Comparison of ENCODE assay signal across 8 cellular contexts in the genomic region with DNA sequence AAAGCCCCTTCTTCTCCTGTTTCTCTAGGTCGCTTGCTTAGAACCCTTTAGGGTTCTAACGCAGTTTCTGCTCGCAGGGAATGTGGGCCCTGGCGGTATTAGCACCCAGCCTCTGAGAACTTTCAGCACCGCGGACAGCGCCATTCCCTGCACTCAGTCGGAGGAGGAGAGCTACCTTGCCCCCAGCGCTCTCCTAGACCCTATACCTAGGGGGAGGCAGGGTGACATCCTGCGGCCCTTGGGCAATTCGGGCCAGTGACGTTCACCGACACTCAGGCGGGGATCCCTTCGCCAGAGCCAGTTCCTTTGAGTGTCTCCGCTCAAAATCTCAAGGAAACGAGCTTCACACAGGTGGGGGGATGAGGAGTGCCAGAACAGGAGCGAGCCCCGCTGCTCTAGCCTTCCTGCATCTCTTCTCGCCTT.
A peak's percentile ranks its signal among the peaks of the same experiment; 100 is the strongest.
DNase-seq lines count a peak whose midpoint lies in the region; ATAC-seq, FAIRE-seq and TF ChIP-seq lines count a peak whose summit lies in the region.

No MANE protein-coding gene starts in this region.

- H3K4me1 ChIP-seq in HEK293 (ENCODE audit: control insufficient read depth, insufficient read depth, low read length) (no peaks in the 10 kb centered on the region; the same call in 1 of the 2 replicates), iPS-18a (ENCODE audit: control insufficient read depth, low read depth, low read length) (no peaks in the 10 kb centered on the region)

- H3K4me3 ChIP-seq in AG10803 (ENCODE audit: low read length) (no peak overlapping the region; the same call in 1 of the 2 replicates), HEK293 (ENCODE audit: low read depth, low read length) (no peak overlapping the region; the same call in 1 of the 2 replicates), brain microvascular endothelial cell (ENCODE audit: low read depth, low read length) (no peak overlapping the region), iPS-18a (ENCODE audit: low read length) (peak overlapping the region; percentile 69)

- CTCF ChIA-PET in HEK293 (lab: Yijun Ruan, JAX) = interaction anchor here (1.1 kb wide), 1 partner anchor 275 kb away, joined by 7 read pairs; no protein-coding TSS in a partner anchor

- ATAC-seq in SK-N-SH treated with all-trans-retinoic acid at 6 μM for 48 hours (peak; percentile 84), HG03139 (IDR thresholded peaks at IDR 0.05; ENCODE audit: unreplicated experiment) (no peak)

- DNase-seq in AG10803 (ENCODE audit: low read depth) (peak; percentile 43), brain microvascular endothelial cell (peak; percentile 42), RCC 7860 (ENCODE audit: low spot score) (no peak)
- peak; percentile 43 for DNase-seq in stimulated activated CD4-positive, alpha-beta T cell treated with anti-CD3 and anti-CD28 coated beads, Interleukin-12 subunit alpha, Interleukin-12 subunit beta, amount 100 ng/mL, for 4 hours

- TF ChIP-seq CTCF in AG10803 (conservative IDR thresholded peaks at IDR 0.05; ENCODE audit: low read length) = no peak
- no peak for TF ChIP-seq CTCF in HEK293 (tag by site-specific recombination; IDR thresholded peaks at IDR 0.05)
- TF ChIP-seq CTCF in brain microvascular endothelial cell (IDR thresholded peaks at IDR 0.05; ENCODE audit: low read depth, low read length, missing control alignments) = peak; percentile 9

- H3K27me3 ChIP-seq in brain microvascular endothelial cell (replicated peaks) (peaks cover 29% of the 10 kb centered on the region), iPS-18a (ENCODE audit: control insufficient read depth, insufficient read depth, low read length) (peaks cover 50% of the 10 kb centered on the region)

- no peaks in the 10 kb centered on the region for H3K9me3 ChIP-seq in HEK293 (ENCODE audit: control insufficient read depth, insufficient read depth, low read depth, low read length)
- no peaks in the 10 kb centered on the region for H3K9me3 ChIP-seq in iPS-18a (ENCODE audit: control insufficient read depth, low read depth, low read length)

- POLR2A ChIA-PET in HEK293 (lab: Yijun Ruan, JAX) = no interaction called here

- FAIRE-seq in RCC 7860 (lab: Jason Lieb, UNC) = no peak

- no peaks in the 10 kb centered on the region for H3K36me3 ChIP-seq in HEK293 (ENCODE audit: control insufficient read depth in 2 of 2, insufficient read depth in 1 of 2, low read length in 2 of 2)
- H3K36me3 ChIP-seq in brain microvascular endothelial cell (replicated peaks) = no peaks in the 10 kb centered on the region
- no peaks in the 10 kb centered on the region for H3K36me3 ChIP-seq in iPS-18a (ENCODE audit: control insufficient read depth, low read depth, low read length)

- H3K27ac ChIP-seq in HEK293 (ENCODE audit: extremely low read depth, low read depth, low read length) (no peak overlapping the region), brain microvascular endothelial cell (no peak overlapping the region), iPS-18a (ENCODE audit: low read length) (no peak overlapping the region)

- in situ Hi-C loops in brain microvascular endothelial cell (cut with HindIII; ENCODE audit: low pct_ligation_motif_present, low sequenced_read_pairs) = no loop called here

- no peak overlapping the region for H3K9ac ChIP-seq in iPS-18a (ENCODE audit: low read length)

TF ChIP-seq in HEK293, 187 proteins besides CTCF, POLR2A, EP300 and RAD21 (continues in another document):
- peak; percentile 69 for TF ChIP-seq ZFP69B (tag by site-specific recombination; IDR thresholded peaks at IDR 0.05)
- no peak for TF ChIP-seq ZNF830 (tag by site-specific recombination; IDR thresholded peaks at IDR 0.05; ENCODE audit: low read depth)
- TF ChIP-seq, protein P1, sequence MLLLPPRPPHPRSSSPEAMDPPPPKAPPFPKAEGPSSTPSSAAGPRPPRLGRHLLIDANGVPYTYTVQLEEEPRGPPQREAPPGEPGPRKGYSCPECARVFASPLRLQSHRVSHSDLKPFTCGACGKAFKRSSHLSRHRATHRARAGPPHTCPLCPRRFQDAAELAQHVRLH (tag by site-specific recombination; IDR thresholded peaks at IDR 0.05) = no peak
- TF ChIP-seq ZEB2 (tag by site-specific recombination; IDR thresholded peaks at IDR 0.05) = 0 out of 2 replicates have a peak, but pooled peaks have one; percentile 27
- 0 out of 2 replicates have a peak, but pooled peaks have one; percentile 29 for TF ChIP-seq ZNF561 (tag by site-specific recombination; IDR thresholded peaks at IDR 0.05; ENCODE audit: borderline replicate concordance)
- TF ChIP-seq, protein P2, sequence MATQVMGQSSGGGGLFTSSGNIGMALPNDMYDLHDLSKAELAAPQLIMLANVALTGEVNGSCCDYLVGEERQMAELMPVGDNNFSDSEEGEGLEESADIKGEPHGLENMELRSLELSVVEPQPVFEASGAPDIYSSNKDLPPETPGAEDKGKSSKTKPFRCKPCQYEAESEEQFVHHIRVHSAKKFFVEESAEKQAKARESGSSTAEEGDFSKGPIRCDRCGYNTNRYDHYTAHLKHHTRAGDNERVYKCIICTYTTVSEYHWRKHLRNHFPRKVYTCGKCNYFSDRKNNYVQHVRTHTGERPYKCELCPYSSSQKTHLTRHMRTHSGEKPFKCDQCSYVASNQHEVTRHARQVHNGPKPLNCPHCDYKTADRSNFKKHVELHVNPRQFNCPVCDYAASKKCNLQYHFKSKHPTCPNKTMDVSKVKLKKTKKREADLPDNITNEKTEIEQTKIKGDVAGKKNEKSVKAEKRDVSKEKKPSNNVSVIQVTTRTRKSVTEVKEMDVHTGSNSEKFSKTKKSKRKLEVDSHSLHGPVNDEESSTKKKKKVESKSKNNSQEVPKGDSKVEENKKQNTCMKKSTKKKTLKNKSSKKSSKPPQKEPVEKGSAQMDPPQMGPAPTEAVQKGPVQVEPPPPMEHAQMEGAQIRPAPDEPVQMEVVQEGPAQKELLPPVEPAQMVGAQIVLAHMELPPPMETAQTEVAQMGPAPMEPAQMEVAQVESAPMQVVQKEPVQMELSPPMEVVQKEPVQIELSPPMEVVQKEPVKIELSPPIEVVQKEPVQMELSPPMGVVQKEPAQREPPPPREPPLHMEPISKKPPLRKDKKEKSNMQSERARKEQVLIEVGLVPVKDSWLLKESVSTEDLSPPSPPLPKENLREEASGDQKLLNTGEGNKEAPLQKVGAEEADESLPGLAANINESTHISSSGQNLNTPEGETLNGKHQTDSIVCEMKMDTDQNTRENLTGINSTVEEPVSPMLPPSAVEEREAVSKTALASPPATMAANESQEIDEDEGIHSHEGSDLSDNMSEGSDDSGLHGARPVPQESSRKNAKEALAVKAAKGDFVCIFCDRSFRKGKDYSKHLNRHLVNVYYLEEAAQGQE (tag by site-specific recombination; IDR thresholded peaks at IDR 0.05) = peak; percentile 99

TF ChIP-seq in SK-N-SH treated with all-trans-retinoic acid at 6 μM for 48 hours, 23 proteins besides CTCF, POLR2A, EP300 and RAD21:
- TF ChIP-seq OSR1 (CRISPR knock-in tag; IDR thresholded peaks at IDR 0.05) = no peak
- no peak for TF ChIP-seq BACH2 (CRISPR knock-in tag; IDR thresholded peaks at IDR 0.05; ENCODE audit: borderline replicate concordance)
- no peak for TF ChIP-seq PPARA (CRISPR knock-in tag; IDR thresholded peaks at IDR 0.05; ENCODE audit: borderline replicate concordance)
- TF ChIP-seq, protein P3, sequence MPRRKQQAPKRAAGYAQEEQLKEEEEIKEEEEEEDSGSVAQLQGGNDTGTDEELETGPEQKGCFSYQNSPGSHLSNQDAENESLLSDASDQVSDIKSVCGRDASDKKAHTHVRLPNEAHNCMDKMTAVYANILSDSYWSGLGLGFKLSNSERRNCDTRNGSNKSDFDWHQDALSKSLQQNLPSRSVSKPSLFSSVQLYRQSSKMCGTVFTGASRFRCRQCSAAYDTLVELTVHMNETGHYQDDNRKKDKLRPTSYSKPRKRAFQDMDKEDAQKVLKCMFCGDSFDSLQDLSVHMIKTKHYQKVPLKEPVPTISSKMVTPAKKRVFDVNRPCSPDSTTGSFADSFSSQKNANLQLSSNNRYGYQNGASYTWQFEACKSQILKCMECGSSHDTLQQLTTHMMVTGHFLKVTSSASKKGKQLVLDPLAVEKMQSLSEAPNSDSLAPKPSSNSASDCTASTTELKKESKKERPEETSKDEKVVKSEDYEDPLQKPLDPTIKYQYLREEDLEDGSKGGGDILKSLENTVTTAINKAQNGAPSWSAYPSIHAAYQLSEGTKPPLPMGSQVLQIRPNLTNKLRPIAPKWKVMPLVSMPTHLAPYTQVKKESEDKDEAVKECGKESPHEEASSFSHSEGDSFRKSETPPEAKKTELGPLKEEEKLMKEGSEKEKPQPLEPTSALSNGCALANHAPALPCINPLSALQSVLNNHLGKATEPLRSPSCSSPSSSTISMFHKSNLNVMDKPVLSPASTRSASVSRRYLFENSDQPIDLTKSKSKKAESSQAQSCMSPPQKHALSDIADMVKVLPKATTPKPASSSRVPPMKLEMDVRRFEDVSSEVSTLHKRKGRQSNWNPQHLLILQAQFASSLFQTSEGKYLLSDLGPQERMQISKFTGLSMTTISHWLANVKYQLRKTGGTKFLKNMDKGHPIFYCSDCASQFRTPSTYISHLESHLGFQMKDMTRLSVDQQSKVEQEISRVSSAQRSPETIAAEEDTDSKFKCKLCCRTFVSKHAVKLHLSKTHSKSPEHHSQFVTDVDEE (CRISPR knock-in tag; IDR thresholded peaks at IDR 0.05) = no peak
- TF ChIP-seq TCF4 (CRISPR knock-in tag; IDR thresholded peaks at IDR 0.05; ENCODE audit: borderline replicate concordance) = no peak
- no peak for TF ChIP-seq GLIS3 (CRISPR knock-in tag; IDR thresholded peaks at IDR 0.05)
- no peak for TF ChIP-seq ZFP30 (CRISPR knock-in tag; IDR thresholded peaks at IDR 0.05)
- no peak for TF ChIP-seq SNAI2 (CRISPR knock-in tag; IDR thresholded peaks at IDR 0.05)
- TF ChIP-seq, protein P4, sequence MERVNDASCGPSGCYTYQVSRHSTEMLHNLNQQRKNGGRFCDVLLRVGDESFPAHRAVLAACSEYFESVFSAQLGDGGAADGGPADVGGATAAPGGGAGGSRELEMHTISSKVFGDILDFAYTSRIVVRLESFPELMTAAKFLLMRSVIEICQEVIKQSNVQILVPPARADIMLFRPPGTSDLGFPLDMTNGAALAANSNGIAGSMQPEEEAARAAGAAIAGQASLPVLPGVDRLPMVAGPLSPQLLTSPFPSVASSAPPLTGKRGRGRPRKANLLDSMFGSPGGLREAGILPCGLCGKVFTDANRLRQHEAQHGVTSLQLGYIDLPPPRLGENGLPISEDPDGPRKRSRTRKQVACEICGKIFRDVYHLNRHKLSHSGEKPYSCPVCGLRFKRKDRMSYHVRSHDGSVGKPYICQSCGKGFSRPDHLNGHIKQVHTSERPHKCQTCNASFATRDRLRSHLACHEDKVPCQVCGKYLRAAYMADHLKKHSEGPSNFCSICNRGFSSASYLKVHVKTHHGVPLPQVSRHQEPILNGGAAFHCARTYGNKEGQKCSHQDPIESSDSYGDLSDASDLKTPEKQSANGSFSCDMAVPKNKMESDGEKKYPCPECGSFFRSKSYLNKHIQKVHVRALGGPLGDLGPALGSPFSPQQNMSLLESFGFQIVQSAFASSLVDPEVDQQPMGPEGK (CRISPR knock-in tag; IDR thresholded peaks at IDR 0.05; ENCODE audit: borderline replicate concordance) = no peak
- no peak for TF ChIP-seq ESRRG (CRISPR knock-in tag; IDR thresholded peaks at IDR 0.05)
- TF ChIP-seq CSDC2 (CRISPR knock-in tag; IDR thresholded peaks at IDR 0.05) = no peak
- TF ChIP-seq ISL1 (CRISPR knock-in tag; IDR thresholded peaks at IDR 0.05) = no peak
TF ChIP-seq in SK-N-SH treated with all-trans-retinoic acid at 6 μM for 48 hours: peak in this region for 0.
